Comparison of ENCODE assay signal across 8 cellular contexts in the genomic region with DNA sequence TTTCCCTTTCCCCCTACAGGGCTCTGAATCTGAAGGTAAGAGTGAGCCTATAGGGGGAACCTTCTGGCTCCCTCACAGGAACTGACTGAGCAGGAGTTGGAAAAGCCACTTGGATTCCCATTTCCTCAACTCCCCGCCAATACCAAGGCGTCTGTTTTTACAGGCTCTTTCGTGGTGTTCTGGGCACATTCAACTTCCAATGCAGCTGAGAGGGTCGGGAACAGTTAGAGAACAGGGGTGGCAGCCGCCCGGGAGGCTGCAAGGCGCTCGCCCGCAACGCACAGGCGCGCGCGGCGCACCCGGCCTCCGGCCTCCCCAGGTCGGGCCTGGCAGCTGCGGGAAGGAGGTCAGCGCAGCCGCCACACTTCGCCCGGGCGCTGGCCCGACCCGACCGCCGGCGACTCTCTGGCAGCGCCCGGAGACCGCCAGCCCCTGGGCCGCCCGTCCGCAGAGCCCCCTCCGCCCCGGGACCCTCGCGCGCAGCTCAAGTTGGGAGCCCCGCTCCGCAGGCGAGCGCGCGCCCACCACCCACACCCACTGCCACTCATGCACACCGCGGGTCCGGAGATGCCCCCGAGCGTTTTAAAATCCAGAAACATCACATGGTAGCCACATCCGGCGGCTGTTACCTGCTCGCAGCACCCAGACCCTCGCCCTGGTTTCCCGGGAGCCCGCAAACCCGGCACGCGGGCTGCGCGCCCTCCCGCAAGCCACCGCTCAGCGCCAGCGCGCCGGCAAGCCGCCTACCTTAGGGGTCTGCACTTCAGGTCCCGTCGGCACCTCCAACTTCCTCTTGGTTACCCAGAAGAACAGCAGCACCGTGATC. TPM values are rescaled to one million over a fixed set of nuclear protein-coding genes. Genes with fewer than 3 reads are reported as not detected.
A peak's percentile ranks its signal among the peaks of the same experiment; 100 is the strongest.
DNase-seq lines count a peak whose midpoint lies in the region; ATAC-seq, FAIRE-seq and TF ChIP-seq lines count a peak whose summit lies in the region.

No MANE protein-coding gene starts in this region.

- POLR2A ChIA-PET in HepG2 (lab: Yijun Ruan, JAX), result no interaction called here

- no peak for TF ChIP-seq POLR2A in HepG2 (IDR thresholded peaks at IDR 0.05; ENCODE audit: insufficient read depth in 1 of 2, low read depth in 2 of 2, low read length in 2 of 2)

- no peak overlapping the region for H4K8ac ChIP-seq in trophoblast cell (ENCODE audit: low read depth, low read length)

- no peak overlapping the region for H3K4me2 ChIP-seq in HepG2 (ENCODE audit: low read depth, low read length)
- H3K4me2 ChIP-seq in trophoblast cell (ENCODE audit: low read length), result peak overlapping the region; percentile 97

- intact Hi-C loops in HepG2 (cut with micrococcal nuclease; ENCODE audit: unreplicated experiment), result no loop called here

- no peak overlapping the region for H3K14ac ChIP-seq in trophoblast cell (ENCODE audit: low read length)

- TF ChIP-seq CTCF in liver (IDR thresholded peaks at IDR 0.05; ENCODE audit: low read depth, low read length, missing input control) (no peak), HepG2 (CRISPR knock-in tag; IDR thresholded peaks at IDR 0.05) (no peak), foreskin keratinocyte (conservative IDR thresholded peaks at IDR 0.05) (no peak)

- no peak overlapping the region for H3K27ac ChIP-seq in liver (ENCODE audit: low read depth in 1 of 2, low read length in 2 of 2)
- H3K27ac ChIP-seq in HepG2 (ENCODE audit: extremely low read length, insufficient read depth, low read length), result no peak overlapping the region
- H3K27ac ChIP-seq in foreskin keratinocyte, result peak overlapping the region; percentile 53
- H3K27ac ChIP-seq in trophoblast cell (ENCODE audit: low read depth, low read length), result no peak overlapping the region

- TF ChIP-seq EP300 in HepG2 (IDR thresholded peaks at IDR 0.05; ENCODE audit: low read depth in 2 of 2, low read length in 2 of 2) (no peak), HepG2 (CRISPR knock-in tag; IDR thresholded peaks at IDR 0.05; ENCODE audit: borderline replicate concordance) (no peak)

- TF ChIP-seq RAD21 in liver (IDR thresholded peaks at IDR 0.05), result no peak
- no peak for TF ChIP-seq RAD21 in HepG2 (CRISPR knock-in tag; IDR thresholded peaks at IDR 0.05)

- H3K9ac ChIP-seq in liver (ENCODE audit: low read depth in 1 of 2, low read length in 2 of 2) (no peak overlapping the region), HepG2 (ENCODE audit: insufficient read depth, low read depth, low read length) (no peak overlapping the region), trophoblast cell (ENCODE audit: low read length) (no peak overlapping the region)

- no TSS peak for BruUV-seq in HepG2 (replicated peaks; lab: Mats Ljungman, UMichigan)

- H4K12ac ChIP-seq in trophoblast cell (ENCODE audit: low read depth, low read length), result no peak overlapping the region

- CTCF ChIA-PET in HepG2 (lab: Yijun Ruan, JAX; ENCODE audit: low intra/inter-chr PET ratio, low total read pairs), result no interaction called here

- ATAC-seq in HepG2, result no peak; the same call in 2 of the 3 replicates
- ATAC-seq in SK-N-SH treated with all-trans-retinoic acid at 6 μM for 48 hours, result peak; percentile 22
- peak; percentile 15 for ATAC-seq in foreskin keratinocyte
- ATAC-seq in HG02678 (IDR thresholded peaks at IDR 0.05; ENCODE audit: unreplicated experiment), result no peak
- no peak for ATAC-seq in HG02798 (IDR thresholded peaks at IDR 0.05; ENCODE audit: poor library complexity, unreplicated experiment)

- no peak overlapping the region for H3K4ac ChIP-seq in trophoblast cell (ENCODE audit: low read depth, low read length)

- no peaks in the 10 kb centered on the region for H3K79me1 ChIP-seq in trophoblast cell (ENCODE audit: low read length)

- no peaks in the 10 kb centered on the region for H4K20me1 ChIP-seq in HepG2 (ENCODE audit: insufficient read depth, low read length)

- no peak overlapping the region for H2AFZ ChIP-seq in HepG2 (ENCODE audit: low read length)
- peak overlapping the region; percentile 19 for H2AFZ ChIP-seq in trophoblast cell (ENCODE audit: insufficient read depth, low read length, poor library complexity)

- H3K18ac ChIP-seq in trophoblast cell (ENCODE audit: low read length), result no peak overlapping the region

- 5% methylated on average over 72 of the region's 72 CpGs for WGBS in liver
- WGBS in HepG2 (ENCODE audit: low lambda C conversion rate), result 78% methylated on average over 72 of the region's 72 CpGs
- WGBS in trophoblast cell (ENCODE audit: extremely low coverage, insufficient coverage, insufficient read length), result no CpG with 5 or more reads among the region's 72 CpGs

- DNase-seq in HepG2 (ENCODE audit: low spot score) (no peak), foreskin keratinocyte (peak; percentile 41 to 63), trophoblast cell (no peak), nucleus accumbens (lab: John Stamatoyannopoulos, UW) (no peak)

- no peak overlapping the region for H2BK5ac ChIP-seq in trophoblast cell (ENCODE audit: low read depth, low read length, poor library complexity)

- no peaks in the 10 kb centered on the region for H3K9me3 ChIP-seq in liver (ENCODE audit: control insufficient read depth in 4 of 4, low read length in 3 of 4)
- H3K9me3 ChIP-seq in HepG2 (ENCODE audit: low read length), result no peaks in the 10 kb centered on the region
- H3K9me3 ChIP-seq in trophoblast cell (ENCODE audit: insufficient read depth, low read depth, low read length), result no peaks in the 10 kb centered on the region

- H3K27me3 ChIP-seq in liver (ENCODE audit: control insufficient read depth in 4 of 4, insufficient read depth in 4 of 4, low read length in 3 of 4), result peaks cover 0 to 9% (median 6%) of the 10 kb centered on the region in 4 donors
- H3K27me3 ChIP-seq in HepG2 (ENCODE audit: control insufficient read depth in 1 of 2, insufficient read depth in 2 of 2, low read length in 2 of 2), result peaks cover 3 to 57% of the 10 kb centered on the region in 2 experiments; a peak in 4 of 5 replicates
- peaks cover 9% of the 10 kb centered on the region for H3K27me3 ChIP-seq in foreskin keratinocyte
- H3K27me3 ChIP-seq in trophoblast cell (ENCODE audit: insufficient read depth, low read length), result peaks cover 28% of the 10 kb centered on the region

- H3K4me3 ChIP-seq in liver (ENCODE audit: low read depth in 1 of 3, low read length in 3 of 3) (peak overlapping the region; percentile 25 to 59 (median 44)), HepG2 (replicated peaks in 1 of 3; ENCODE audit: insufficient read depth in 1 of 3, low read depth in 2 of 3, low read length in 3 of 3) (no peak overlapping the region), trophoblast cell (ENCODE audit: low read depth, low read length) (peak overlapping the region; percentile 65)

- H3K36me3 ChIP-seq in liver (ENCODE audit: control insufficient read depth in 4 of 4, insufficient read depth in 3 of 4, low read depth in 1 of 4, low read length in 3 of 4) (no peaks in the 10 kb centered on the region), HepG2 (replicated peaks in 1 of 2; ENCODE audit: control insufficient read depth in 1 of 2, insufficient read depth in 2 of 2, low read length in 2 of 2) (no peaks in the 10 kb centered on the region), trophoblast cell (ENCODE audit: control insufficient read depth in 1 of 2, insufficient read depth in 2 of 2, low read length in 2 of 2) (no peaks in the 10 kb centered on the region)

- no peak for FAIRE-seq in HepG2 (lab: Jason Lieb, UNC)

- H3K79me2 ChIP-seq in HepG2 (ENCODE audit: insufficient read depth, low read length), result no peaks in the 10 kb centered on the region
- H3K79me2 ChIP-seq in trophoblast cell (ENCODE audit: control insufficient read depth, insufficient read depth, low read length, poor library complexity), result no peaks in the 10 kb centered on the region

- peaks cover 10 to 19% (median 14%) of the 10 kb centered on the region in 4 donors for H3K4me1 ChIP-seq in liver (ENCODE audit: control insufficient read depth in 4 of 4, insufficient read depth in 4 of 4, low read length in 3 of 4)
- no peaks in the 10 kb centered on the region for H3K4me1 ChIP-seq in HepG2 (ENCODE audit: insufficient read depth, low read length)
- H3K4me1 ChIP-seq in foreskin keratinocyte, result peaks cover 18% of the 10 kb centered on the region
- H3K4me1 ChIP-seq in trophoblast cell (ENCODE audit: control insufficient read depth in 1 of 2, insufficient read depth in 2 of 2, low read length in 2 of 2), result peaks cover 6 to 11% of the 10 kb centered on the region in 2 experiments

- no peak overlapping the region for H2AK5ac ChIP-seq in trophoblast cell (ENCODE audit: low read length)

- in situ Hi-C loops in HepG2 (cut with HindIII; ENCODE audit: extremely low pct_ligation_motif_present, low pct_unique_long_range_greater_than_20kb), result no loop called here

- H2BK12ac ChIP-seq in trophoblast cell (ENCODE audit: low read length), result no peak overlapping the region

- H3K23ac ChIP-seq in trophoblast cell (ENCODE audit: low read length), result no peak overlapping the region

- no peak overlapping the region for H2BK120ac ChIP-seq in trophoblast cell (ENCODE audit: insufficient read depth, low read length, poor library complexity)

- H4K91ac ChIP-seq in trophoblast cell (ENCODE audit: low read depth, low read length), result no peak overlapping the region

RNA-seq across cellular contexts. Expression of a gene that starts 0.8 kb away (rescaled TPM):
- total RNA-seq in liver, result 1 to 10 TPM; 1.1 to 2.0 TPM
- polyA plus RNA-seq in liver, result 1 to 10 TPM in 1 of 2 donors, under 1 TPM in 1; 0.86 to 1.9 TPM
- total RNA-seq in HepG2 (2016; rRNA removed; fragmentation: Illumina TruSeq; extraction: Trizol), result not detected in 2 replicates
- total RNA-seq in HepG2 (2016; cell fraction: cytosol; rRNA removed; fragmentation: Illumina TruSeq; extraction: Trizol; ENCODE audit: low read depth), result not detected in 2 replicates
- total RNA-seq in HepG2 (2016; cell fraction: insoluble cytoplasmic fraction; rRNA removed; fragmentation: Illumina TruSeq; extraction: Trizol), result not detected in 2 replicates
- not detected in 2 replicates for total RNA-seq in HepG2 (2016; cell fraction: membrane; rRNA removed; fragmentation: Illumina TruSeq; extraction: Trizol)
- not detected in 2 replicates for total RNA-seq in HepG2 (2016; cell fraction: nucleus; rRNA removed; fragmentation: Illumina TruSeq; extraction: Trizol)
- polyA plus RNA-seq in HepG2 (2011; rRNA removed), result not detected in 2 replicates
- polyA plus RNA-seq in HepG2 (2011; cell fraction: cytosol; rRNA removed), result not detected in 2 replicates
- not detected in 2 replicates for polyA plus RNA-seq in HepG2 (2011; cell fraction: nucleus; rRNA removed)
- polyA plus RNA-seq in HepG2 (2012), result not detected in 2 replicates
- not detected in 2 replicates for polyA plus RNA-seq in HepG2 (2016; cell fraction: cytosol; fragmentation: Illumina TruSeq; extraction: Trizol; ENCODE audit: low read depth)
- not detected in 2 replicates for polyA plus RNA-seq in HepG2 (2016; cell fraction: insoluble cytoplasmic fraction; fragmentation: Illumina TruSeq; extraction: Trizol; ENCODE audit: low read depth)
- not detected in 2 replicates for polyA plus RNA-seq in HepG2 (2016; cell fraction: membrane; fragmentation: Illumina TruSeq; extraction: Trizol; ENCODE audit: low read depth)
- not detected in 2 replicates for polyA plus RNA-seq in HepG2 (2016; cell fraction: nucleus; fragmentation: Illumina TruSeq; extraction: Trizol; ENCODE audit: insufficient read depth, low read depth)
- 0.26 TPM in 1 of 2 replicates, not detected in the other for polyA minus RNA-seq in HepG2 (2011; rRNA and poly(A)+ RNA removed; ENCODE audit: low replicate concordance)
- not detected in 2 replicates for polyA minus RNA-seq in HepG2 (2011; cell fraction: cytosol; rRNA and poly(A)+ RNA removed)
- polyA minus RNA-seq in HepG2 (2011; cell fraction: nucleus; rRNA and poly(A)+ RNA removed), result not detected in 2 replicates
- total RNA-seq in foreskin keratinocyte, result 42.0 and 46.3 TPM in 2 replicates
- polyA plus RNA-seq in foreskin keratinocyte, result 44.7 and 50.6 TPM in 2 replicates
- 0.69 and 0.81 TPM in 2 replicates for polyA plus RNA-seq in trophoblast cell (2013)

Comparison
In these comparisons a context has a peak if more than half of its experiments do, and no peak if none do; other contexts are left out.
1. H3K4me3 ChIP-seq: peak in liver (3 of 3) and trophoblast cell (single experiment); none in HepG2 (0 of 3).
2. ATAC-seq: peak in SK-N-SH treated with all-trans-retinoic acid at 6 μM for 48 hours (single experiment) and foreskin keratinocyte (single experiment); none in HepG2 (single experiment), HG02678 (single experiment) and HG02798 (single experiment).
3. DNase-seq: peak in foreskin keratinocyte (2 of 2); none in HepG2 (single experiment), trophoblast cell (0 of 2) and nucleus accumbens (0 of 56).
4. RNA of a gene that starts 0.8 kb away (total RNA-seq): 42.0 to 46.3 TPM in foreskin keratinocyte; 1.1 to 2.0 TPM in liver and not detected in HepG2; every median in the first group is over 10 times any median in the second.